In genomic region chr1:232127190-232127589, GRCh38 we compare ENCODE assay signal across 9 cellular contexts.
DNase-seq lines count a peak whose midpoint lies in the region; ATAC-seq and TF ChIP-seq lines count a peak whose summit lies in the region.
"Had no signal": no experiment of that assay in that cellular context is flagged by ENCODE, and none has a peak within 500 bp of the region (broad histone marks: within the 10 kb centered on the region; RNA-seq: fewer than 3 reads in every experiment).

No MANE protein-coding gene starts in this region.

- peaks cover 2% of the 10 kb centered on the region for H3K9me3 Mint-ChIP-seq in activated CD4-positive, alpha-beta T cell treated with anti-CD3 and anti-CD28 coated beads for 36 hours (ENCODE audit: low read depth)

- H3K4me3 Mint-ChIP-seq in activated CD4-positive, alpha-beta T cell treated with anti-CD3 and anti-CD28 coated beads for 36 hours, result no peak overlapping the region

- TF ChIP-seq CTCF in epithelial cell of esophagus (IDR thresholded peaks at IDR 0.05; ENCODE audit: insufficient read depth, low read depth, low read length, missing control alignments) (no peak), esophagus muscularis mucosa (IDR thresholded peaks at IDR 0.05) (no peak)

- POLR2A ChIA-PET in activated CD4-positive, alpha-beta T cell treated with anti-CD3 and anti-CD28 coated beads for 36 hours (lab: Charles Lee), result no interaction called here

- no peaks in the 10 kb centered on the region for H3K9me3 ChIP-seq in esophagus muscularis mucosa

- H3K27ac Mint-ChIP-seq in activated CD4-positive, alpha-beta T cell treated with anti-CD3 and anti-CD28 coated beads for 36 hours, result no peak overlapping the region

- H3K27me3 ChIP-seq in esophagus muscularis mucosa, result no peaks in the 10 kb centered on the region

- no peaks in the 10 kb centered on the region for H3K4me1 ChIP-seq in esophagus muscularis mucosa

- H3K4me1 Mint-ChIP-seq in activated CD4-positive, alpha-beta T cell treated with anti-CD3 and anti-CD28 coated beads for 36 hours, result peaks cover 18% of the 10 kb centered on the region

- CTCF ChIA-PET in activated CD4-positive, alpha-beta T cell treated with anti-CD3 and anti-CD28 coated beads for 36 hours (lab: Charles Lee), result interaction anchor here (0.8 kb wide), 1 partner anchor 422 kb away, joined by 3 read pairs; no protein-coding TSS in a partner anchor

- intact Hi-C loops in activated CD4-positive, alpha-beta T cell treated with anti-CD3 and anti-CD28 coated beads for 36 hours (cut with DNase I, micrococcal nuclease), result loop anchor here in 1 of 2 experiments (10.0 kb wide), 1 partner anchor 152 kb away; no protein-coding TSS in a partner anchor
- intact Hi-C loops in esophagus muscularis mucosa (cut with DNase I), result no loop called here

- no peak overlapping the region for H3K27ac ChIP-seq in esophagus muscularis mucosa (replicated peaks in 1 of 4)

- TF ChIP-seq POLR2A in esophagus muscularis mucosa (IDR thresholded peaks at IDR 0.05; ENCODE audit: low read depth), result no peak

- no peak overlapping the region for H3K4me3 ChIP-seq in epithelial cell of esophagus (ENCODE audit: low read length)
- H3K4me3 ChIP-seq in skeletal muscle cell (ENCODE audit: low read depth, low read length), result no peak overlapping the region
- no peak overlapping the region for H3K4me3 ChIP-seq in esophagus muscularis mucosa

- H3K27me3 Mint-ChIP-seq in activated CD4-positive, alpha-beta T cell treated with anti-CD3 and anti-CD28 coated beads for 36 hours, result peaks cover 19% of the 10 kb centered on the region

- peak; percentile 85 for ATAC-seq in activated CD4-positive, alpha-beta T cell treated with anti-CD3 and anti-CD28 coated beads for 36 hours

- no peak for TF ChIP-seq EP300 in esophagus muscularis mucosa (IDR thresholded peaks at IDR 0.05)

- H3K36me3 Mint-ChIP-seq in activated CD4-positive, alpha-beta T cell treated with anti-CD3 and anti-CD28 coated beads for 36 hours (ENCODE audit: low read depth), result peaks cover 4% of the 10 kb centered on the region

- 90% methylated on average over 2 of the region's 2 CpGs for whole genome bisulfite sequencing in esophagus muscularis mucosa

- H3K36me3 ChIP-seq in esophagus muscularis mucosa, result no peaks in the 10 kb centered on the region

- DNase-seq in activated CD4-positive, alpha-beta T cell treated with anti-CD3 and anti-CD28 coated beads for 36 hours, result no peak
- DNase-seq in activated CD4-positive, alpha-beta T cell treated with anti-CD3 and anti-CD28 coated beads, Interleukin-2, amount 50 U/mL, for 4 hours, result no peak
- peak; percentile 60 for DNase-seq in NCI-H460 (ENCODE audit: extremely low read depth, low read depth)
- DNase-seq in epithelial cell of esophagus (ENCODE audit: low read depth), result peak; percentile 87
- peak; percentile 62 for DNase-seq in skeletal muscle cell (ENCODE audit: low read depth)
- DNase-seq in esophagus muscularis mucosa (ENCODE audit: extremely low spot score), result no peak
- DNase-seq in activated gamma-delta T cell treated with Interleukin-2 at 50 U/mL for 16 hours, result no peak
- DNase-seq in effector CD4-positive, alpha-beta T cell, result no peak
- DNase-seq: NCI-H510A treated with DMSO at 0.1 percent for 48 hours had no signal

Comparison
In these comparisons a context has a peak if more than half of its experiments do, and no peak if none do; other contexts are left out.
1. DNase-seq: peak in NCI-H460 (single experiment), epithelial cell of esophagus (single experiment) and skeletal muscle cell (single experiment); none in activated CD4-positive, alpha-beta T cell treated with anti-CD3 and anti-CD28 coated beads for 36 hours (single experiment), activated CD4-positive, alpha-beta T cell treated with anti-CD3 and anti-CD28 coated beads, Interleukin-2, amount 50 U/mL, for 4 hours (0 of 2), esophagus muscularis mucosa (single experiment), activated gamma-delta T cell treated with Interleukin-2 at 50 U/mL for 16 hours (single experiment) and effector CD4-positive, alpha-beta T cell (single experiment).